In the genomic region with DNA sequence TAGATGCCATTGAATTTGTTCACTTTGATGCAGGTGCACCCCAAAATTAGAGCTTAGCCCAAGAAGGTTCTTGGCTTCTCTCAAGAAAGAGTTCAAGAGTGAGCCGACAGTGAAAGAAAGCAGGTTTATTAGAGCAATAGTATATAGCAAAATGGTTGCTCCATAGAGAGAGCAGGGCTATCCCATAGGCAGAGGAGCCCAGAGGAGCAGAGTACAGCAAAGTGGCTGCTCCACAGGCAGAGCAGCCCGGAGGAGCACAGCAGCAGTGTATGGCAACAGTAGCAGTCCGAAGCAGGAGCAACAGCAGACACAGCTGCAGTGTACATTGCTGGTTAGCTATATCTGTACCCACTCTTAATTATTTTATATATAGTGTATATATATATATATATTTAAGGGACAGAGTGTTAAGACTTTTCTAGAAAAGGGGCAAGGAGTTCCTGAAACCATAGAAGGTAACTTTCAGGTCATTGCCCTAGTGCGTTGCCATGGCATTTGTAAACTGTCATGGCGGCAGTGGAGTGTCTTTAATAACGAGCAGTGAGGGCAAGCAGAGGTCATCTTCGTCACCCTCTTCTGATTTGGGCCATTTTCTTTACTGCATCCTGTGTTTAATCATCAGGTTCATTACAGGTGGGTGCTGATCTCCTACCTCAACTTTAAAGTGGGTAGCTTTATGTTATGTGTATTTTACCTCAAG, we compare ENCODE assay signal across 28 cellular contexts.
"Had no signal": no experiment of that assay in that cellular context is flagged by ENCODE, and none has a peak within 500 bp of the region (broad histone marks: within the 10 kb centered on the region; RNA-seq: fewer than 3 reads in every experiment).

No MANE protein-coding gene starts in this region.

- H3K4me1 Mint-ChIP-seq: activated B cell treated with CpG ODN at 0.5 μM for 24 hours; activated naive CD4-positive, alpha-beta T cell treated with anti-CD3 and anti-CD28 coated beads, Interleukin-2, amount 50 U/mL, for 24 hours had no signal

- H3K4me3 Mint-ChIP-seq: activated B cell treated with CpG ODN at 0.5 μM for 24 hours; activated CD8-positive, alpha-beta T cell treated with anti-CD3 and anti-CD28 coated beads for 36 hours; activated naive CD4-positive, alpha-beta T cell treated with anti-CD3 and anti-CD28 coated beads for 36 hours; activated naive CD4-positive, alpha-beta T cell treated with anti-CD3 and anti-CD28 coated beads, Interleukin-2, amount 50 U/mL, for 24 hours; activated naive CD8-positive, alpha-beta T cell treated with anti-CD3 and anti-CD28 coated beads for 36 hours; activated naive CD8-positive, alpha-beta T cell treated with anti-CD3 and anti-CD28 coated beads, Interleukin-2, amount 50 U/mL, for 24 hours; activated T-cell treated with anti-CD3 and anti-CD28 coated beads, Interleukin-2, amount 50 U/mL, for 4 hours; activated T-helper 1 cell treated with anti-CD3 and anti-CD28 coated beads, Interleukin-12 subunit alpha, Interleukin-12 subunit beta, Interleukin-2, Interleukin-4 antibody, amounts not matched to agents 30 ng/mL and 10 ng/mL and 1 ng/mL, durations not matched to agents 14 hours and 24 hours and 36 hours; effector memory CD8-positive, alpha-beta T cell; T-helper 1 cell treated with Interleukin-12 subunit alpha and Interleukin-12 subunit beta and Interleukin-4 antibody, amounts not matched to agents 30 μg/mL and 1 μg/mL, for 36 hours had no signal

- H3K4me3 ChIP-seq: adrenal gland, body of pancreas, esophagus muscularis mucosa, gastrocnemius medialis, heart left ventricle had no signal

- H3K27me3 Mint-ChIP-seq: activated B cell treated with CpG ODN at 0.5 μM for 24 hours; activated CD8-positive, alpha-beta T cell treated with anti-CD3 and anti-CD28 coated beads for 36 hours; activated naive CD4-positive, alpha-beta T cell treated with anti-CD3 and anti-CD28 coated beads, Interleukin-2, amount 50 U/mL, for 24 hours; activated naive CD8-positive, alpha-beta T cell treated with anti-CD3 and anti-CD28 coated beads for 36 hours; activated naive CD8-positive, alpha-beta T cell treated with anti-CD3 and anti-CD28 coated beads, Interleukin-2, amount 50 U/mL, for 24 hours; effector memory CD8-positive, alpha-beta T cell had no signal

- H3K27me3 ChIP-seq: adrenal gland, body of pancreas, esophagus muscularis mucosa, foreskin keratinocyte, gastrocnemius medialis, heart left ventricle had no signal

- H3K27ac Mint-ChIP-seq: activated B cell treated with CpG ODN at 0.5 μM for 24 hours; activated CD8-positive, alpha-beta T cell treated with anti-CD3 and anti-CD28 coated beads for 36 hours; activated naive CD4-positive, alpha-beta T cell treated with anti-CD3 and anti-CD28 coated beads for 36 hours; activated naive CD4-positive, alpha-beta T cell treated with anti-CD3 and anti-CD28 coated beads, Interleukin-2, amount 50 U/mL, for 24 hours; activated naive CD8-positive, alpha-beta T cell treated with anti-CD3 and anti-CD28 coated beads for 36 hours; activated naive CD8-positive, alpha-beta T cell treated with anti-CD3 and anti-CD28 coated beads, Interleukin-2, amount 50 U/mL, for 24 hours; activated T-helper 1 cell treated with anti-CD3 and anti-CD28 coated beads, Interleukin-12 subunit alpha, Interleukin-12 subunit beta, Interleukin-2, Interleukin-4 antibody, amounts not matched to agents 30 ng/mL and 10 ng/mL and 1 ng/mL, durations not matched to agents 14 hours and 24 hours and 36 hours; activated T-helper 2 cell treated with anti-CD3 and anti-CD28 coated beads, Interferon-gamma antibody, Interleukin-2, Interleukin-4, amounts not matched to agents 10 μg/mL and 5 μg/mL and 100 μg/mL, durations not matched to agents 14 hours and 24 hours and 36 hours; effector memory CD8-positive, alpha-beta T cell; T-helper 1 cell treated with Interleukin-12 subunit alpha and Interleukin-12 subunit beta and Interleukin-4 antibody, amounts not matched to agents 30 μg/mL and 1 μg/mL, for 36 hours had no signal

- H3K27ac ChIP-seq: adrenal gland, body of pancreas, esophagus muscularis mucosa, foreskin keratinocyte, gastrocnemius medialis, heart left ventricle, WERI-Rb-1 had no signal

- FAIRE-seq: colon had no signal

- DNase-seq: activated B cell treated with CpG ODN at 0.5 μM for 24 hours; activated CD4-positive, alpha-beta T cell treated with anti-CD3 and anti-CD28 coated beads, Interleukin-2, amount 50 U/mL, for 1 hour; activated CD8-positive, alpha-beta memory T cell treated with anti-CD3 and anti-CD28 coated beads for 24 hours; activated effector memory CD4-positive, alpha-beta T cell treated with anti-CD3 and anti-CD28 coated beads, Interleukin-2, amount 50 U/mL, for 16 hours; activated T-cell treated with anti-CD3 and anti-CD28 coated beads, Interleukin-2, amount 50 U/mL, for 4 hours; adrenal gland; aorta; body of pancreas; caudate nucleus; cortex of kidney; effector CD4-positive, alpha-beta T cell; effector memory CD8-positive, alpha-beta T cell; gastrocnemius medialis; glutamatergic neuron; heart left ventricle; T-helper 9 cell; WERI-Rb-1 had no signal

- H3K36me3 ChIP-seq: adrenal gland, esophagus muscularis mucosa, gastrocnemius medialis, heart left ventricle, WERI-Rb-1 had no signal

- H3K9me3 ChIP-seq: adrenal gland, body of pancreas, esophagus muscularis mucosa, gastrocnemius medialis had no signal

- H3K9me3 Mint-ChIP-seq: activated naive CD8-positive, alpha-beta T cell treated with anti-CD3 and anti-CD28 coated beads, Interleukin-2, amount 50 U/mL, for 24 hours; activated T-helper 1 cell treated with anti-CD3 and anti-CD28 coated beads, Interleukin-12 subunit alpha, Interleukin-12 subunit beta, Interleukin-2, Interleukin-4 antibody, amounts not matched to agents 30 ng/mL and 10 ng/mL and 1 ng/mL, durations not matched to agents 14 hours and 24 hours and 36 hours; activated T-helper 2 cell treated with anti-CD3 and anti-CD28 coated beads, Interferon-gamma antibody, Interleukin-2, Interleukin-4, amounts not matched to agents 10 μg/mL and 5 μg/mL and 100 μg/mL, durations not matched to agents 14 hours and 24 hours and 36 hours; effector memory CD8-positive, alpha-beta T cell; T-helper 1 cell treated with Interleukin-12 subunit alpha and Interleukin-12 subunit beta and Interleukin-4 antibody, amounts not matched to agents 30 μg/mL and 1 μg/mL, for 36 hours had no signal

- H3K4me1 ChIP-seq: adrenal gland, body of pancreas, esophagus muscularis mucosa, foreskin keratinocyte, gastrocnemius medialis, heart left ventricle had no signal
